ENCODE assay signal across 12 cellular contexts in genomic region chr2:240233891-240234502, GRCh38.
DNase-seq lines count a peak whose midpoint lies in the region; ATAC-seq, FAIRE-seq and TF ChIP-seq lines count a peak whose summit lies in the region.
"Had no signal": no experiment of that assay in that cellular context is flagged by ENCODE, and none has a peak within 500 bp of the region (broad histone marks: within the 10 kb centered on the region; RNA-seq: fewer than 3 reads in every experiment).

No MANE protein-coding gene starts in this region.

- H3K27ac ChIP-seq in lung (ENCODE audit: low read depth in 1 of 2, low read length in 1 of 2), result peak overlapping the region in 1 of 2 donors; percentile 3
- peak overlapping the region; percentile 71 for H3K27ac ChIP-seq in vagina
- H3K27ac ChIP-seq in Karpas-422 (ENCODE audit: low read length), result no peak overlapping the region

- no peak overlapping the region for H3K9ac ChIP-seq in Karpas-422 (ENCODE audit: low read length)

- H3K9me3 ChIP-seq in lung (ENCODE audit: control insufficient read depth in 2 of 2, insufficient read depth in 1 of 2, low read length in 1 of 2) (peaks cover 0 to 5% of the 10 kb centered on the region in 2 donors), vagina (no peaks in the 10 kb centered on the region), Karpas-422 (ENCODE audit: low read length) (no peaks in the 10 kb centered on the region; the same call in 1 of the 2 replicates)
- H3K9me3 ChIP-seq: BE2C had no signal

- no peak overlapping the region for H3K4me3 Mint-ChIP-seq in nephron progenitor cell
- H3K4me3 Mint-ChIP-seq: stimulated activated effector memory CD8-positive, alpha-beta T cell treated with anti-CD3 and anti-CD28 coated beads, Interleukin-12 subunit alpha, Interleukin-12 subunit beta, amount 100 ng/mL, for 72 hours had no signal

- no peak for ATAC-seq in Right ventricle myocardium inferior
- peak; percentile 5 for ATAC-seq in lung (ENCODE audit: insufficient read depth, low FRiP score)
- no peak for ATAC-seq in HG02759 (IDR thresholded peaks at IDR 0.05; ENCODE audit: unreplicated experiment)

- no peak overlapping the region for H3K27ac Mint-ChIP-seq in nephron progenitor cell
- H3K27ac Mint-ChIP-seq: stimulated activated effector memory CD8-positive, alpha-beta T cell treated with anti-CD3 and anti-CD28 coated beads, Interleukin-12 subunit alpha, Interleukin-12 subunit beta, amount 100 ng/mL, for 72 hours had no signal

- H4K20me1 ChIP-seq in Karpas-422 (ENCODE audit: insufficient read depth, low read depth, low read length), result no peaks in the 10 kb centered on the region

- H3K4me3 ChIP-seq in bronchial epithelial cell (ENCODE audit: low read depth, low read length) (no peak overlapping the region), lung (no peak overlapping the region), vagina (no peak overlapping the region), Karpas-422 (ENCODE audit: low read length) (no peak overlapping the region)

- H3K36me3 ChIP-seq in bronchial epithelial cell (ENCODE audit: control insufficient read depth, insufficient read depth, low read length) (no peaks in the 10 kb centered on the region), lung (ENCODE audit: control insufficient read depth in 2 of 2, insufficient read depth in 2 of 2, low read length in 2 of 2) (no peaks in the 10 kb centered on the region), vagina (no peaks in the 10 kb centered on the region), Karpas-422 (ENCODE audit: insufficient read depth, low read length) (no peaks in the 10 kb centered on the region)
- H3K36me3 ChIP-seq: BE2C had no signal

- no peak overlapping the region for H3K4me2 ChIP-seq in Karpas-422 (ENCODE audit: low read depth, low read length, poor library complexity, severe bottlenecking)

- WGBS in lung, 2 donors, result 27 to 34% methylated on average over 15 of the region's 15 CpGs

- H3K9me2 ChIP-seq in Karpas-422 (replicated peaks; ENCODE audit: insufficient read depth, low read length), result no peaks in the 10 kb centered on the region

- intact Hi-C loops in cardiac septum (cut with DNase I), result loop anchor here (1.0 to 10.0 kb wide), 4 partner anchors 65 to 331 kb away; partner anchors contain the start of genes DUSP28 and RNPEPL1
- intact Hi-C loops in Right ventricle myocardium inferior (cut with DNase I), result loop anchor here (1.0 to 10.0 kb wide), 4 partner anchors 62 to 361 kb away; no protein-coding TSS in a partner anchor
- intact Hi-C loops in vagina (cut with DNase I), result loop anchor here (2.0 to 10.0 kb wide), 2 partner anchors 151 to 201 kb away; partner anchors contain the start of gene GPC1

- no peaks in the 10 kb centered on the region for H3K27me3 ChIP-seq in bronchial epithelial cell (ENCODE audit: control insufficient read depth, insufficient read depth, low read length)
- no peaks in the 10 kb centered on the region for H3K27me3 ChIP-seq in lung (ENCODE audit: control insufficient read depth, insufficient read depth)
- H3K27me3 ChIP-seq in vagina, result no peaks in the 10 kb centered on the region
- no peaks in the 10 kb centered on the region; the same call in 1 of the 2 replicates for H3K27me3 ChIP-seq in Karpas-422 (ENCODE audit: low read length)
- H3K27me3 ChIP-seq: BE2C had no signal

- H3K27me3 Mint-ChIP-seq in nephron progenitor cell (ENCODE audit: low read depth, poor library complexity), result peaks cover 33% of the 10 kb centered on the region

- H3K9me3 Mint-ChIP-seq in nephron progenitor cell, result peaks cover 15% of the 10 kb centered on the region

- TF ChIP-seq POLR2A in vagina (IDR thresholded peaks at IDR 0.05), result no peak

- DNase-seq in cardiac septum (ENCODE audit: low spot score), result peak; percentile 70
- DNase-seq in Right ventricle myocardium inferior (ENCODE audit: missing footprints), result no peak
- DNase-seq in bronchial epithelial cell (ENCODE audit: low read depth), result no peak
- DNase-seq in lung (ENCODE audit: low spot score), result no peak
- no peak for DNase-seq in vagina (ENCODE audit: extremely low spot score in 2 of 2)
- DNase-seq in nephron progenitor cell, result no peak
- no peak for DNase-seq in Karpas-422
- DNase-seq: NCI-H510A had no signal

- no peaks in the 10 kb centered on the region for H3K79me2 ChIP-seq in Karpas-422 (ENCODE audit: low read length)

- peaks cover 3 to 12% of the 10 kb centered on the region in 2 donors for H3K4me1 ChIP-seq in lung (ENCODE audit: control insufficient read depth in 2 of 2, insufficient read depth in 2 of 2, low read length in 2 of 2)
- peaks cover 54% of the 10 kb centered on the region for H3K4me1 ChIP-seq in vagina
- no peaks in the 10 kb centered on the region for H3K4me1 ChIP-seq in Karpas-422 (ENCODE audit: low read length)

- H3K36me3 Mint-ChIP-seq in nephron progenitor cell (ENCODE audit: low read depth), result no peaks in the 10 kb centered on the region
- H3K36me3 Mint-ChIP-seq: stimulated activated effector memory CD8-positive, alpha-beta T cell treated with anti-CD3 and anti-CD28 coated beads, Interleukin-12 subunit alpha, Interleukin-12 subunit beta, amount 100 ng/mL, for 72 hours had no signal

- TF ChIP-seq CTCF in bronchial epithelial cell (IDR thresholded peaks at IDR 0.05; ENCODE audit: insufficient read depth, low read length, severe bottlenecking) (no peak), lung (IDR thresholded peaks at IDR 0.05; ENCODE audit: control extremely low read depth, extremely low read depth) (no peak), vagina (IDR thresholded peaks at IDR 0.05) (no peak), nephron progenitor cell (IDR thresholded peaks at IDR 0.05) (no peak)

- peak; percentile 28 for FAIRE-seq in bronchial epithelial cell (lab: Jason Lieb, UNC)
- FAIRE-seq: small intestine had no signal

- H3K4me1 Mint-ChIP-seq in nephron progenitor cell, result peaks cover 50% of the 10 kb centered on the region
- H3K4me1 Mint-ChIP-seq: stimulated activated effector memory CD8-positive, alpha-beta T cell treated with anti-CD3 and anti-CD28 coated beads, Interleukin-12 subunit alpha, Interleukin-12 subunit beta, amount 100 ng/mL, for 72 hours had no signal

- H2AFZ ChIP-seq in Karpas-422 (ENCODE audit: low read length), result no peak overlapping the region
